Comparison of ENCODE assay signal across 8 cellular contexts in the genomic region with DNA sequence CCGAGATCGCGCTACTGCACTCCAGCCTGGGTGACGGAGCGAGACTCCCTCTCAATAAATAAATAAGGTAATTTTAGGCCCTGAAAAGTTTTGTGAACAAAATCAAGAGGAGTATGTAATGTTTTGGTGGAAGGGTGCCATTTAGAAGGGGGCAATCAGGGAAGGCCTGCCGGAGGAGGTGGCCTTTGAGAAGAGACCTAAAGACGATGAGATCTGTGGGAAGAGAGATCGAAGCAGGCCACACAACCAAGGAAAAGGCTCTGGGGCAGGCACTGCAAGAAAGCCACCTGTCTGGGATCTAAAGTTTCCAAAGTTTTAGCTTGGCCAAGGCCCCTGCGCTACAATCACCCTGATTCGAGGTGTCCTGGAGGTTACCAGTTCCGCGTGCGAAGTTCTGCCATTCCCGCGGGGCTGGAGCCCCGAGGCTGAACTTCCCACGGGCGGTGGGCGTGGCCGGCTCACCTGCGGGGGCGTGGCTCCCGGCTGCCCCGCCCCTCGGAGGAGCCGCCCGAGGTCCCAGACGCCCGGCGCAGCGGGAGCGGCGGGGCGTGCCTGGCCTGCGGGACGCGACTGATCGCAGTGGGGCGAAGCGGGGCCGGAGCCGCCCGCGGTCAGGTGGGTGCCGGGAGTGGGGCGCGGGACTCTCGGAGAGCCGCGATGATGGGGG. TPM values are rescaled to one million over a fixed set of nuclear protein-coding genes. Genes with fewer than 3 reads are reported as not detected.
A peak's percentile ranks its signal among the peaks of the same experiment; 100 is the strongest.
DNase-seq lines count a peak whose midpoint lies in the region; ATAC-seq and TF ChIP-seq lines count a peak whose summit lies in the region.

Gene KLC3, plus strand, starts transcription at position 519 of the 667 bp plus-strand sequence. CDS start 4,792 bp downstream, outside the sequence.

- DNase-seq in Caki2 (ENCODE audit: low read depth) (peak; percentile 50), NCI-H2196 treated with DMSO at 0.1 percent for 48 hours (lab: John Stamatoyannopoulos, UW; ENCODE audit: unreplicated experiment) (peak; percentile 8), foreskin fibroblast (no peak)
- peak; percentile 64 for DNase-seq in stimulated activated CD8-positive, alpha-beta memory T cell treated with anti-CD3 and anti-CD28 coated beads, Interleukin-4, amount 100 ng/mL, for 48 hours

- H3K4me3 Mint-ChIP-seq in activated T-helper 17 cell treated with anti-CD3 and anti-CD28 coated beads, Interleukin-2, amount 50 U/mL, for 72 hours = peak within 1 kb of the TSS; percentile 48

- TF ChIP-seq CTCF in foreskin fibroblast (IDR thresholded peaks at IDR 0.05; ENCODE audit: low read depth, low read length) = no peak

- H3K27me3 Mint-ChIP-seq in activated T-helper 17 cell treated with anti-CD3 and anti-CD28 coated beads, Interleukin-2, amount 50 U/mL, for 72 hours = peaks cover 23% of the 10 kb centered on the region

- H3K4me3 ChIP-seq in iPS-18c (ENCODE audit: insufficient read depth, low read depth, low read length) (peak within 1 kb of the TSS; percentile 66), foreskin fibroblast (ENCODE audit: low read depth in 1 of 2, low read length in 2 of 2) (no peak within 1 kb of the TSS)

- H3K4me1 Mint-ChIP-seq in activated T-helper 17 cell treated with anti-CD3 and anti-CD28 coated beads, Interleukin-2, amount 50 U/mL, for 72 hours = no peaks in the 10 kb centered on the region

- no peaks in the 10 kb centered on the region for H3K36me3 Mint-ChIP-seq in activated T-helper 17 cell treated with anti-CD3 and anti-CD28 coated beads, Interleukin-2, amount 50 U/mL, for 72 hours (ENCODE audit: low read depth)

- H3K27ac Mint-ChIP-seq in activated T-helper 17 cell treated with anti-CD3 and anti-CD28 coated beads, Interleukin-2, amount 50 U/mL, for 72 hours = no peak within 1 kb of the TSS

- H3K9me3 Mint-ChIP-seq in activated T-helper 17 cell treated with anti-CD3 and anti-CD28 coated beads, Interleukin-2, amount 50 U/mL, for 72 hours = no peaks in the 10 kb centered on the region

- H3K9me3 ChIP-seq in iPS-18c (ENCODE audit: control insufficient read depth, insufficient read depth, low read length) = no peaks in the 10 kb centered on the region

- in situ Hi-C loops in Caki2 (cut with HindIII; ENCODE audit: low pct_unique_long_range_greater_than_20kb, low sequenced_read_pairs) = no loop called here

- ATAC-seq in activated T-helper 17 cell treated with anti-CD3 and anti-CD28 coated beads, Interleukin-2, amount 50 U/mL, for 72 hours (replicated peaks) = peak; percentile 48
- ATAC-seq in HG02884 (IDR thresholded peaks at IDR 0.05; ENCODE audit: unreplicated experiment) (no peak), HG03354 (IDR thresholded peaks at IDR 0.05; ENCODE audit: poor library complexity, severe bottlenecking, unreplicated experiment) (no peak)

RNA-seq across cellular contexts. Expression of gene KLC3, which starts in this region (rescaled TPM):
- 12.2 and 33.5 TPM in 2 replicates for total RNA-seq in Caki2 (2014; rRNA removed; shearing (Covaris generic); ENCODE audit: low replicate concordance)
- total RNA-seq in activated T-helper 17 cell treated with anti-CD3 and anti-CD28 coated beads, Interleukin-2, amount 50 U/mL, for 72 hours = under 1 TPM in 1 of 2 donors, not detected in 1; 0.24 TPM

Comparison
In these comparisons a context has a peak if more than half of its experiments do, and no peak if none do; other contexts are left out.
1. RNA of gene KLC3 (total RNA-seq): 12.2 to 33.5 TPM in Caki2; 0.24 TPM in activated T-helper 17 cell treated with anti-CD3 and anti-CD28 coated beads, Interleukin-2, amount 50 U/mL, for 72 hours; every median in the first group is over 10 times any median in the second.
2. Peak in ATAC-seq in activated T-helper 17 cell treated with anti-CD3 and anti-CD28 coated beads, Interleukin-2, amount 50 U/mL, for 72 hours; RNA of the gene not detected or under 1 TPM.
3. DNase-seq: peak in Caki2 (single experiment), NCI-H2196 treated with DMSO at 0.1 percent for 48 hours (single experiment) and stimulated activated CD8-positive, alpha-beta memory T cell treated with anti-CD3 and anti-CD28 coated beads, Interleukin-4, amount 100 ng/mL, for 48 hours (single experiment); none in foreskin fibroblast (0 of 2).